ENCODE assay signal across 23 cellular contexts in the genomic region with DNA sequence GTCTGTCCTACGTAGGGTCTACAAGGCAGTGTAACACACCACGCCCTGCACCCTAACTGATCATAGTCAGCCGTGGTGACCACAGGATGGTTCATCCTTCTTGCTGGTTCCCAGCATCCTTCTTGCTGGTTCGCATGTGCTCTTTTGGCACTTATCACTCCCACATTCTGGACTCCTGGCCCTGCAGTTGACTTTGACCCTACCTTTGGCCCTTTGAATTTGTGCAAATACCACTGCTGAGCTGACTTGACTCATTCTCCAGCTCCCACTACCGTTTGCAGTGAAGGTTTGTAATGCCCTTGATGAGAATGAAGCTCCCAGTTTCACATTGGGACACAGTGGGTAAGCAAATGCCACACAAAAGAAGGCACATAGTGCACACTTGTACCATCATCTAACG. TPM values are rescaled to one million over a fixed set of nuclear protein-coding genes. Genes with fewer than 3 reads are reported as not detected.
"Had no signal": no experiment of that assay in that cellular context is flagged by ENCODE, and none has a peak within 500 bp of the region (broad histone marks: within the 10 kb centered on the region; RNA-seq: fewer than 3 reads in every experiment).

No MANE protein-coding gene starts in this region.

- H3K4me3 ChIP-seq: K562 had no signal

- ATAC-seq: K562, Panc1, PC-3 had no signal

- H3K27ac ChIP-seq: HL-60, KMS-11, RWPE1 had no signal

- H3K4me2 ChIP-seq: KMS-11 had no signal

- DNase-seq: Kasumi-1, MM.1S, NCI-H1092 treated with DMSO at 0.1 percent for 48 hours, NCI-H1436, NCI-H187, NCI-H2029, NCI-H2081 treated with DMSO at 0.1 percent for 48 hours, NCI-H2171, NCI-H226, NCI-H446, NCI-H510A, NCI-H524 treated with DMSO at 0.1 percent for 48 hours, NCI-H69, NCI-H774, PC-3, SHP77, SK-N-SH, SW 1271 had no signal

- H3K9ac ChIP-seq: KMS-11, SK-N-SH had no signal

- H3K9me3 ChIP-seq: SK-N-SH had no signal

RNA-seq across cellular contexts. Expression of a gene that starts 33.8 kb away (rescaled TPM):
- total RNA-seq: K562 had no signal
- polyA plus RNA-seq: K562 had no signal
